9 cellular contexts compared by ENCODE assay signal in genomic region chr10:119316729-119317097, GRCh38.
DNase-seq lines count a peak whose midpoint lies in the region; ATAC-seq, FAIRE-seq and TF ChIP-seq lines count a peak whose summit lies in the region.
"Had no signal": no experiment of that assay in that cellular context is flagged by ENCODE, and none has a peak within 500 bp of the region (broad histone marks: within the 10 kb centered on the region; RNA-seq: fewer than 3 reads in every experiment).

No MANE protein-coding gene starts in this region.

- no peak overlapping the region for H3K4me3 ChIP-seq in retinal pigment epithelial cell (ENCODE audit: low read length)

- no peak for TF ChIP-seq CTCF in retinal pigment epithelial cell (conservative IDR thresholded peaks at IDR 0.05; ENCODE audit: low read depth, low read length)
- TF ChIP-seq CTCF in omental fat pad (IDR thresholded peaks at IDR 0.05), result no peak

- DNase-seq in GM03348 (ENCODE audit: low spot score) (peak; percentile 69), RCC 7860 (ENCODE audit: low spot score) (peak; percentile 95), retinal pigment epithelial cell (ENCODE audit: low read depth) (peak; percentile 91), RKO (ENCODE audit: low spot score) (no peak), omental fat pad (ENCODE audit: low spot score) (no peak), Ammon's horn (ENCODE audit: low spot score) (no peak)
- DNase-seq: activated CD4-positive, alpha-beta T cell treated with anti-CD3 and anti-CD28 coated beads, Interleukin-2, amount 10 ng/mL, durations not matched to agents 24 days and 14 days had no signal

- ATAC-seq in esophagus mucosa (peak; percentile 50), HG02970 (IDR thresholded peaks at IDR 0.05; ENCODE audit: low FRiP score, unreplicated experiment) (no peak), omental fat pad (ENCODE audit: low FRiP score) (no peak)

- peak; percentile 76 for FAIRE-seq in RCC 7860 (lab: Jason Lieb, UNC)

Comparison
In these comparisons a context has a peak if more than half of its experiments do, and no peak if none do; other contexts are left out.
1. DNase-seq: peak in GM03348 (single experiment), RCC 7860 (single experiment) and retinal pigment epithelial cell (single experiment); none in RKO (single experiment), omental fat pad (single experiment) and Ammon's horn (single experiment).